Comparison of ENCODE assay signal across 11 cellular contexts in genomic region chr15:92663250-92663951, GRCh38. TPM values are rescaled to one million over a fixed set of nuclear protein-coding genes. Genes with fewer than 3 reads are reported as not detected.
DNase-seq lines count a peak whose midpoint lies in the region; ATAC-seq and TF ChIP-seq lines count a peak whose summit lies in the region.
"Had no signal": no experiment of that assay in that cellular context is flagged by ENCODE, and none has a peak within 500 bp of the region (broad histone marks: within the 10 kb centered on the region; RNA-seq: fewer than 3 reads in every experiment).

No MANE protein-coding gene starts in this region.

- H3K4me1 Mint-ChIP-seq in stimulated activated effector memory CD8-positive, alpha-beta T cell treated with anti-CD3 and anti-CD28 coated beads, Interleukin-12 subunit alpha, Interleukin-12 subunit beta, amount 100 ng/mL, for 72 hours = peaks cover 6% of the 10 kb centered on the region

- peaks cover 36% of the 10 kb centered on the region for H3K4me1 ChIP-seq in MM.1S (ENCODE audit: low read length)
- H3K4me1 ChIP-seq in BE2C = no peaks in the 10 kb centered on the region

- peak; percentile 77 for ATAC-seq in HG02571 (IDR thresholded peaks at IDR 0.05; ENCODE audit: unreplicated experiment)
- ATAC-seq in stimulated activated effector memory CD8-positive, alpha-beta T cell treated with anti-CD3 and anti-CD28 coated beads, Interleukin-12 subunit alpha, Interleukin-12 subunit beta, amount 100 ng/mL, for 72 hours = peak; percentile 88

- peaks cover 13% of the 10 kb centered on the region for H3F3A ChIP-seq in MM.1S (ENCODE audit: insufficient read depth, low read length)

- DNase-seq in activated T-cell treated with anti-CD3 and anti-CD28 coated beads for 48 hours (ENCODE audit: low read depth) (peak; percentile 18), MM.1S (no peak), AG20443 (ENCODE audit: low spot score) (no peak), NCI-H2081 (lab: John Stamatoyannopoulos, UW) (no peak), BE2C (no peak)
- no peak for DNase-seq in activated T-cell treated with anti-CD3 and anti-CD28 coated beads, Interleukin-2, amount 50 U/mL, for 1 hour
- no peak for DNase-seq in stimulated activated effector memory CD8-positive, alpha-beta T cell treated with anti-CD3 and anti-CD28 coated beads, Interleukin-12 subunit alpha, Interleukin-12 subunit beta, amount 100 ng/mL, for 72 hours (ENCODE audit: low spot score in 2 of 2)
- DNase-seq: activated CD4-positive, alpha-beta T cell treated with anti-CD3 and anti-CD28 coated beads, Interleukin-2, amount 10 ng/mL, durations not matched to agents 24 days and 14 days; NCI-H1436 treated with DMSO at 0.1 percent for 48 hours had no signal

- no peak overlapping the region for H3K4me3 Mint-ChIP-seq in stimulated activated effector memory CD8-positive, alpha-beta T cell treated with anti-CD3 and anti-CD28 coated beads, Interleukin-12 subunit alpha, Interleukin-12 subunit beta, amount 100 ng/mL, for 72 hours
- H3K4me3 Mint-ChIP-seq: activated CD4-positive, alpha-beta T cell treated with anti-CD3 and anti-CD28 coated beads, Interleukin-2, amount 10 ng/mL, durations not matched to agents 24 days and 14 days had no signal

- H4K20me1 ChIP-seq in MM.1S (ENCODE audit: insufficient read depth, low read length) = no peaks in the 10 kb centered on the region

- TF ChIP-seq CTCF in MM.1S (IDR thresholded peaks at IDR 0.05; ENCODE audit: low read length) (no peak), BE2C (IDR thresholded peaks at IDR 0.05; ENCODE audit: low read depth, low read length) (no peak)

- peak overlapping the region; percentile 52; the same call in 1 of the 2 replicates for H3K27ac ChIP-seq in MM.1S (ENCODE audit: low read length)
- H3K27ac ChIP-seq: vagina had no signal

- peak overlapping the region; percentile 45 for H2AFZ ChIP-seq in MM.1S (ENCODE audit: low read length)

- H3K9me2 ChIP-seq in MM.1S (replicated peaks; ENCODE audit: insufficient read depth, low read length) = no peaks in the 10 kb centered on the region

- H3K36me3 ChIP-seq in MM.1S (replicated peaks; ENCODE audit: insufficient read depth, low read length) (no peaks in the 10 kb centered on the region), BE2C (no peaks in the 10 kb centered on the region)
- H3K36me3 ChIP-seq: vagina had no signal

- no peak overlapping the region for H3K9ac ChIP-seq in MM.1S (ENCODE audit: low read length)

- peak overlapping the region; percentile 29 for H3K27ac Mint-ChIP-seq in stimulated activated effector memory CD8-positive, alpha-beta T cell treated with anti-CD3 and anti-CD28 coated beads, Interleukin-12 subunit alpha, Interleukin-12 subunit beta, amount 100 ng/mL, for 72 hours

- no peaks in the 10 kb centered on the region for H3K36me3 Mint-ChIP-seq in stimulated activated effector memory CD8-positive, alpha-beta T cell treated with anti-CD3 and anti-CD28 coated beads, Interleukin-12 subunit alpha, Interleukin-12 subunit beta, amount 100 ng/mL, for 72 hours

- no peaks in the 10 kb centered on the region for H3K27me3 ChIP-seq in MM.1S (replicated peaks; ENCODE audit: insufficient read depth, low read length)
- no peaks in the 10 kb centered on the region for H3K27me3 ChIP-seq in BE2C
- H3K27me3 ChIP-seq: vagina had no signal

- H3K4me3 ChIP-seq in MM.1S (ENCODE audit: low read length) (no peak overlapping the region), BE2C (ENCODE audit: low read depth, low read length) (no peak overlapping the region)
- H3K4me3 ChIP-seq: vagina had no signal

- no peaks in the 10 kb centered on the region for H3K9me3 Mint-ChIP-seq in stimulated activated effector memory CD8-positive, alpha-beta T cell treated with anti-CD3 and anti-CD28 coated beads, Interleukin-12 subunit alpha, Interleukin-12 subunit beta, amount 100 ng/mL, for 72 hours
- H3K9me3 Mint-ChIP-seq: activated CD4-positive, alpha-beta T cell treated with anti-CD3 and anti-CD28 coated beads, Interleukin-2, amount 10 ng/mL, durations not matched to agents 24 days and 14 days had no signal

- H3K9me3 ChIP-seq in MM.1S (replicated peaks; ENCODE audit: insufficient read depth, low read length) = no peaks in the 10 kb centered on the region
- H3K9me3 ChIP-seq in BE2C = no peaks in the 10 kb centered on the region
- H3K9me3 ChIP-seq: vagina had no signal

- no peak overlapping the region for H3K4me2 ChIP-seq in MM.1S (ENCODE audit: low read depth, low read length)

- H3K79me2 ChIP-seq in MM.1S (ENCODE audit: low read length) = no peaks in the 10 kb centered on the region

RNA-seq across cellular contexts. Expression of gene FAM174B, which starts 7.8 kb away (rescaled TPM):
- polyA plus RNA-seq in BE2C (2012; ENCODE audit: insufficient read depth, insufficient read length, low read depth) = 4.3 TPM
